In the genomic region with DNA sequence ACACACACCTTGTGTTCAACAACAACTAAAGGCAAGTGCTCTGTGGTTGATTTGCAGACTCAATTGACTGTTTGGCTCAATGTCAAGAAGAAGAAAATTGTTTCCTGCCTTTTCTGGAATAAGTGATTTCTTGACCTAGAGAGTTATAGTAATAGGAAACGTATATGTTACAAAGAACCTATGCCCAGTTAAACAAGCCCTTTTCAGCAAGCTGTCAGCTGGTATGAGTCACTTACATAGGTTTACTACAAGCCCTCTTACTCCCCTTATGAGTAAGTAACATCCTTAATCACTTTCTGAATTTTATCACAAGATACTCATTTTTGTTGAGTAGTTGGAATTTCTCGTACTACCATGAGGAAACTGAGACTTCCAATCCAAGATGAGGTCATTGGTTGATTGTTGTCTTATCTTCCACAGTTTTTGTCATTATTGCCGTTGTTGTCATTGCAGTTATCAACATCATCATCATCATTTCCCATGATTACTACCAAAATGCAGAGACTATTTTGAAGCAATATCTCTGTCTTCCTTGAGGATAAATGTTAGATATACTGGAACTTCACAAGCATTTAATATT, we compare ENCODE assay signal across 10 cellular contexts.
DNase-seq lines count a peak whose midpoint lies in the region; ATAC-seq and TF ChIP-seq lines count a peak whose summit lies in the region.
"Had no signal": no experiment of that assay in that cellular context is flagged by ENCODE, and none has a peak within 500 bp of the region (broad histone marks: within the 10 kb centered on the region; RNA-seq: fewer than 3 reads in every experiment).

No MANE protein-coding gene starts in this region.

- DNase-seq in fibroblast of mammary gland (ENCODE audit: low read depth): peak; percentile 71
- no peak for DNase-seq in SW 1271 (lab: John Stamatoyannopoulos, UW)
- no peak for DNase-seq in globus pallidus (ENCODE audit: low spot score)
- DNase-seq in GM10266 (ENCODE audit: extremely low spot score): no peak
- no peak for DNase-seq in T-helper 2 cell
- DNase-seq: NCI-H1092 treated with DMSO at 0.1 percent for 48 hours, right cardiac atrium had no signal

- TF ChIP-seq CTCF in fibroblast of mammary gland (conservative IDR thresholded peaks at IDR 0.05; ENCODE audit: control insufficient read depth, insufficient read depth, low read depth, low read length) (no peak), GM10266 (IDR thresholded peaks at IDR 0.05; ENCODE audit: control insufficient read depth, insufficient read depth, low read depth, missing control alignments) (no peak)

- H3K4me3 ChIP-seq in fibroblast of mammary gland (ENCODE audit: control insufficient read depth, low read depth, low read length): no peak overlapping the region

- ATAC-seq in GM18870 (IDR thresholded peaks at IDR 0.05; ENCODE audit: unreplicated experiment) (peak; percentile 70), GM21786 (IDR thresholded peaks at IDR 0.05; ENCODE audit: unreplicated experiment) (peak; percentile 46), HG03457 (IDR thresholded peaks at IDR 0.05; ENCODE audit: unreplicated experiment) (peak; percentile 46)
- ATAC-seq: right cardiac atrium had no signal
